1 cellular context compared by ENCODE assay signal in the genomic region with DNA sequence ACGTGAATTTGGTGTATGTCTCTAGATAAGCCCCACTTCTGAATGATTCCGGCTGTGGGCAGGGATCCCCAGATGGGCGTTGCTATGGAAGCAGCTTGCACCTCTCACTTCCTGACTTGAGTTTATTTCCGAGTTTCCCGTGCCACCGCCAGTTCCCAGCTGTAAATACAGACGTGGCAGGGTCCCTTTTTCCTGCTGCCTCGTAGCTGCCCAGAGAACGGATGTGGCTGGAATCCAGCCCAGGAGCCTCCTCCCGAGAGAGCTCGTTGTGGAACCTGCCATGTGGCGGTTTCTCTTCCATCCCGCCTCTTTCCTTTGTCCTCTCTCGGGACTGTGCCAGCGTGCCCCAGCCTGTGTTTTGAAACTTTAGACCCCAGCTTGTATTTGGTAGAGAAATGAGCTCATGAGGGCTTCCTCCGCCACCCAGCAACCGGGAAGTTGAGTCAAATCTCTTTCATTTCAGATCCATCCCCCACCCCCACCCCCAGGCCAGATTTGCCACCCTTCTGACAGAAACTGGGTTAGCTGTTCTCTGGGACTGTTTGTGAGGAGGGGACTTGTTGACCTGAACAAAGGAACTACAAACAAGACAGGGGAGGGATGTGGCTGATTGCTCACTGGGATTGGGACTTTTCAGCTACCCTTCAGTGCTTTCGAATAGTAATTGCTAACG.
TF ChIP-seq lines count a peak whose summit lies in the region.

No MANE protein-coding gene starts in this region.

TF ChIP-seq in HepG2, 621 proteins besides CTCF, POLR2A, EP300 and RAD21 (continued from another document):
- TF ChIP-seq, protein P1, sequence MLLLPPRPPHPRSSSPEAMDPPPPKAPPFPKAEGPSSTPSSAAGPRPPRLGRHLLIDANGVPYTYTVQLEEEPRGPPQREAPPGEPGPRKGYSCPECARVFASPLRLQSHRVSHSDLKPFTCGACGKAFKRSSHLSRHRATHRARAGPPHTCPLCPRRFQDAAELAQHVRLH (CRISPR knock-in tag; IDR thresholded peaks at IDR 0.05; ENCODE audit: borderline replicate concordance, low read depth) = no peak
- TF ChIP-seq SAFB2 (CRISPR knock-in tag; IDR thresholded peaks at IDR 0.05; ENCODE audit: borderline replicate concordance, low read depth) (no peak), RFXAP (CRISPR knock-in tag; IDR thresholded peaks at IDR 0.05; ENCODE audit: borderline replicate concordance) (no peak), PCBP2 (optimal IDR thresholded peaks at IDR 0.05; ENCODE audit: low read depth, low read length, poor library complexity, severe bottlenecking) (no peak), NFATC3 (CRISPR knock-in tag; IDR thresholded peaks at IDR 0.05) (no peak), ZSCAN31 (CRISPR knock-in tag; IDR thresholded peaks at IDR 0.05; ENCODE audit: low read depth) (no peak), ZNF703 (CRISPR knock-in tag; IDR thresholded peaks at IDR 0.05; ENCODE audit: borderline replicate concordance) (no peak), NCOA1 (CRISPR knock-in tag; IDR thresholded peaks at IDR 0.05) (no peak), ZBTB3 (CRISPR knock-in tag; IDR thresholded peaks at IDR 0.05; ENCODE audit: borderline replicate concordance, low read depth) (no peak), ZNF629 (CRISPR knock-in tag; conservative IDR thresholded peaks at IDR 0.05) (no peak)
- TF ChIP-seq, protein P2, sequence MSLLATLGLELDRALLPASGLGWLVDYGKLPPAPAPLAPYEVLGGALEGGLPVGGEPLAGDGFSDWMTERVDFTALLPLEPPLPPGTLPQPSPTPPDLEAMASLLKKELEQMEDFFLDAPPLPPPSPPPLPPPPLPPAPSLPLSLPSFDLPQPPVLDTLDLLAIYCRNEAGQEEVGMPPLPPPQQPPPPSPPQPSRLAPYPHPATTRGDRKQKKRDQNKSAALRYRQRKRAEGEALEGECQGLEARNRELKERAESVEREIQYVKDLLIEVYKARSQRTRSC (CRISPR knock-in tag; IDR thresholded peaks at IDR 0.05; ENCODE audit: low read depth) = no peak
- TF ChIP-seq, protein P3, sequence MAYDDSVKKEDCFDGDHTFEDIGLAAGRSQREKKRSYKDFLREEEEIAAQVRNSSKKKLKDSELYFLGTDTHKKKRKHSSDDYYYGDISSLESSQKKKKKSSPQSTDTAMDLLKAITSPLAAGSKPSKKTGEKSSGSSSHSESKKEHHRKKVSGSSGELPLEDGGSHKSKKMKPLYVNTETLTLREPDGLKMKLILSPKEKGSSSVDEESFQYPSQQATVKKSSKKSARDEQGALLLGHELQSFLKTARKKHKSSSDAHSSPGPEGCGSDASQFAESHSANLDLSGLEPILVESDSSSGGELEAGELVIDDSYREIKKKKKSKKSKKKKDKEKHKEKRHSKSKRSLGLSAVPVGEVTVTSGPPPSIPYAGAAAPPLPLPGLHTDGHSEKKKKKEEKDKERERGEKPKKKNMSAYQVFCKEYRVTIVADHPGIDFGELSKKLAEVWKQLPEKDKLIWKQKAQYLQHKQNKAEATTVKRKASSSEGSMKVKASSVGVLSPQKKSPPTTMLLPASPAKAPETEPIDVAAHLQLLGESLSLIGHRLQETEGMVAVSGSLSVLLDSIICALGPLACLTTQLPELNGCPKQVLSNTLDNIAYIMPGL (CRISPR knock-in tag; IDR thresholded peaks at IDR 0.05; ENCODE audit: borderline replicate concordance in 1 of 2, low read depth in 1 of 2) = no peak
